Comparison of ENCODE assay signal across 19 cellular contexts in the genomic region with DNA sequence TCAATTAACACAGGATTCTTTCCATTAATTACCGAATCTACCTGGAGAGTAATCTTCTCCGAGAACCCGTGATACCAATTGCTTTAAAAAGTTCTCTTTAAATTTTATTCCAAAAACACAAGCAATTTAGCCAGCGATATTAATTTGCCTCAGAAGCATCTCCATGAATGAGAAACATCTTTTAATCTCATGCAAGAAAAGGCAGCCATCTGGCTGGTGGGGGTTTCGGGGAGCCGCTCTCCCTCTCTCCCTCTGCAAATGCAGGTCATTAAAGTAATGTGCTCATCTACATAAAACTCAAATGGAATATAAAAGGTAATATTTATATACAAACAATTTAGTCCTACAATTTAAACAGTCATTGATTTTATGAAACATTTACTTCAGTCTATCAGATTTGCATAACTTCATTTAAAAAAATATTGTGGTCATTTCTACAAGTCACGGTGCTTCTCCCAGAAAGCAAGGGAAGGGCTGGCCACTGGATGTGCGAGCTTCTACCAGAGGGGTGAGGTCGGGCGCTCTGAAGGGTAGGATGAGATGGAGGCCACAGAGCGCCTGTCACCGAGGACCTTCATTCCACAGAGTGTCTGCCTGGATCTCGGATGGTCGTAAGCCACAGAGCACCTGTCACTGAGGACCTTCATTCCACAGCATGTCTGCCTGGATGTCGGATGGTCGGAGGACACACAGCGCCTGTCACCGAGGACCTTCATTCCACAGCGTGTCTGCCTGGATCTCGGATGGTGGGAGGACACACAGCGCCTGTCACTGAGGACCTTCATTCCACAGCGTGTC.
"Had no signal": no experiment of that assay in that cellular context is flagged by ENCODE, and none has a peak within 500 bp of the region (broad histone marks: within the 10 kb centered on the region; RNA-seq: fewer than 3 reads in every experiment).

No MANE protein-coding gene starts in this region.

- H3K27me3 ChIP-seq: adrenal gland, cardiac muscle cell, right atrium auricular region had no signal

- H3K36me3 ChIP-seq: adrenal gland, cardiac muscle cell, right atrium auricular region had no signal

- FAIRE-seq: colon had no signal

- H3K4me3 ChIP-seq: adrenal gland, cardiac muscle cell, right atrium auricular region had no signal

- DNase-seq: activated CD4-positive, alpha-beta T cell treated with anti-CD3 and anti-CD28 coated beads, Interleukin-2, amount 10 ng/mL, durations not matched to agents 24 days and 14 days; activated CD4-positive, CD25-positive, alpha-beta regulatory T cell; activated CD8-positive, alpha-beta T cell treated with anti-CD3 and anti-CD28 coated beads for 36 hours; activated effector memory CD4-positive, alpha-beta T cell treated with Interleukin-2 at 50 U/mL for 16 hours; activated naive CD4-positive, alpha-beta T cell treated with anti-CD3 and anti-CD28 coated beads, Interleukin-2, amount 50 U/mL, for 16 hours; activated T-cell treated with anti-CD3 and anti-CD28 coated beads, Interleukin-2, amount 50 U/mL, for 4 hours; erythroblast; left ventricle myocardium superior; nephron progenitor cell; occipital lobe; stimulated activated CD4-positive, alpha-beta T cell treated with anti-CD3 and anti-CD28 coated beads, Interleukin-12 subunit alpha, Interleukin-12 subunit beta, amount 100 ng/mL, for 4 hours; stimulated activated CD4-positive, alpha-beta T cell treated with anti-CD3 and anti-CD28 coated beads, Interleukin-1b, Interleukin-23, amount 100 ng/mL, for 48 hours; stimulated activated CD8-positive, alpha-beta memory T cell treated with anti-CD3 and anti-CD28 coated beads, Interleukin-4, amount 100 ng/mL, for 48 hours; stimulated activated naive CD4-positive, alpha-beta T cell treated with Interleukin-2 at 50 U/mL for 16 hours; T1000 had no signal
